ENCODE assay signal across 8 cellular contexts in the genomic region with DNA sequence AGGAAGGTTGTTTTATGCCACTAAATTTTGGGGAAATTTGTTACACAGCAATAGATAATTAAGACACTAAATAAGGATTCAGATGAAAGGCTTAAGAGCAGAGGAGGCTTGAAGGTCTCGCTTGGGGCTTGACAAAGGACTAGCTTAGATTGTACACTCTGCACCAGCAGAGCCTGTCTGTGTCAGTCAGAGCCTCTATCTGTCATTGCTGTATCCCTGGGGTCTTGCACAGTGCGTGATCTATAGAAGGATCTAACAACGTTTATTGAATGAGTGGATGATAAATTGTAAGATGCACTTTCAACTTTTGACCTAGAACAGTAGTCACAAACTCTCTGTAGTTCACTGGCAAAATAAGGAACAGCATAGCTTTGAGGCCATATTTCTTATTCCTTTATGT.
"Had no signal": no experiment of that assay in that cellular context is flagged by ENCODE, and none has a peak within 500 bp of the region (broad histone marks: within the 10 kb centered on the region; RNA-seq: fewer than 3 reads in every experiment).

No MANE protein-coding gene starts in this region.

- H3K9me3 ChIP-seq: HAP-1 had no signal

- H3K4me2 ChIP-seq: KMS-11 had no signal

- H3K4me3 ChIP-seq: GM23248, HAP-1 had no signal

- DNase-seq: GM23248, GOT3, H7, HFFc6, KBM-7 had no signal

- H3K9ac ChIP-seq: GM23248, KMS-11 had no signal

- H2AFZ ChIP-seq: GM23248 had no signal

- H3K36me3 ChIP-seq: HAP-1 had no signal

- H3K27ac ChIP-seq: GM23248, HL-60 had no signal
